15 cellular contexts compared by ENCODE assay signal in the genomic region with DNA sequence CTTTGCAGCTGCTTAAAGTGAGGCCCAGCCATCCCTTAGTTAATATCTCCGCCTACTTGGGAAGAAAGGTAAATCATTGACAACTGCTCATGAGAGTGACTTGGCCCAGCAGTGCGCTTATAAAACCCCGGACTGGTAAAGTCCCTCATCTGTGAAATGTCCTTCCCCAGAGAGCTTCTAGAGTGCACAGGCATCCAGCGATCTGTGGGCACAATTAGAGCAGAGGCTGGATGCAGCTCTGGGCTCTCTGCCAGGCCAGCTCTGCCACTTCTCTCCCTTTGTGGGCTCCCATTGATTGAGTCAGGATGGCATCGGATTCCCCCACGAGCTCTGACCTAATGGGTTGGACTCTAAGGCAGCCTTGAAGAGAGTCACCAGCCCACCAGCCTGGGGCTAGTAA.
DNase-seq lines count a peak whose midpoint lies in the region; FAIRE-seq and TF ChIP-seq lines count a peak whose summit lies in the region.
"Had no signal": no experiment of that assay in that cellular context is flagged by ENCODE, and none has a peak within 500 bp of the region (broad histone marks: within the 10 kb centered on the region; RNA-seq: fewer than 3 reads in every experiment).

No MANE protein-coding gene starts in this region.

- no peak overlapping the region for H2AFZ ChIP-seq in osteoblast (ENCODE audit: low read length)
- H2AFZ ChIP-seq: GM23248 had no signal

- intact Hi-C loops in activated naive CD4-positive, alpha-beta T cell treated with anti-CD3 and anti-CD28 coated beads for 36 hours (cut with micrococcal nuclease): no loop called here
- intact Hi-C loops in thyroid gland (cut with DNase I): no loop called here

- H3K27me3 ChIP-seq in thyroid gland (no peaks in the 10 kb centered on the region), osteoblast (ENCODE audit: insufficient read depth, low read length) (peaks cover 65% of the 10 kb centered on the region)

- no peaks in the 10 kb centered on the region for H3K9me3 ChIP-seq in thyroid gland
- H3K9me3 ChIP-seq in osteoblast (ENCODE audit: low read depth, low read length): no peaks in the 10 kb centered on the region

- no peaks in the 10 kb centered on the region for H4K20me1 ChIP-seq in osteoblast (ENCODE audit: insufficient read depth, low read length)

- no peak overlapping the region for H3K27ac Mint-ChIP-seq in activated naive CD4-positive, alpha-beta T cell treated with anti-CD3 and anti-CD28 coated beads, Interleukin-2, amount 10 ng/mL, durations not matched to agents 7 days and 5 days
- H3K27ac Mint-ChIP-seq in activated naive CD4-positive, alpha-beta T cell treated with anti-CD3 and anti-CD28 coated beads for 36 hours: no peak overlapping the region
- H3K27ac Mint-ChIP-seq: CD4-positive, CD25-positive, alpha-beta regulatory T cell had no signal

- CTCF ChIA-PET in activated naive CD4-positive, alpha-beta T cell treated with anti-CD3 and anti-CD28 coated beads, Interleukin-2, amount 10 ng/mL, durations not matched to agents 7 days and 5 days (lab: Charles Lee): interaction anchor here (0.8 kb wide), 1 partner anchor 31 kb away, joined by 3 read pairs; no protein-coding TSS in a partner anchor
- CTCF ChIA-PET in activated naive CD4-positive, alpha-beta T cell treated with anti-CD3 and anti-CD28 coated beads for 36 hours (lab: Charles Lee): no interaction called here

- no peak overlapping the region for H3K4me2 ChIP-seq in osteoblast (ENCODE audit: insufficient read depth, low read length)

- peaks cover 63% of the 10 kb centered on the region for H3K27me3 Mint-ChIP-seq in activated naive CD4-positive, alpha-beta T cell treated with anti-CD3 and anti-CD28 coated beads, Interleukin-2, amount 10 ng/mL, durations not matched to agents 7 days and 5 days
- peaks cover 17% of the 10 kb centered on the region for H3K27me3 Mint-ChIP-seq in activated naive CD4-positive, alpha-beta T cell treated with anti-CD3 and anti-CD28 coated beads for 36 hours (ENCODE audit: low read depth)

- DNase-seq in activated naive CD4-positive, alpha-beta T cell treated with anti-CD3 and anti-CD28 coated beads, Interleukin-2, amount 10 ng/mL, durations not matched to agents 7 days and 5 days: peak; percentile 3
- DNase-seq in activated naive CD4-positive, alpha-beta T cell treated with anti-CD3 and anti-CD28 coated beads for 36 hours: no peak
- DNase-seq in NCI-H446 (lab: John Stamatoyannopoulos, UW): peak; percentile 14 to 38
- DNase-seq in kidney glomerular epithelial cell (lab: John Stamatoyannopoulos, UW): peak; percentile 88
- peak; percentile 86 to 90 for DNase-seq in thyroid gland
- no peak for DNase-seq in osteoblast (ENCODE audit: insufficient read length, low spot score, missing footprints)
- DNase-seq in GM12892 (ENCODE audit: insufficient read length): no peak
- DNase-seq in COLO668 (lab: John Stamatoyannopoulos, UW; ENCODE audit: unreplicated experiment): no peak
- DNase-seq: CD4-positive, CD25-positive, alpha-beta regulatory T cell; cortex of kidney; GM23248; NCI-H1930; stimulated activated CD4-positive, alpha-beta T cell treated with anti-CD3 and anti-CD28 coated beads, Interleukin-15, amount 100 ng/mL, for 24 hours had no signal

- TF ChIP-seq CTCF in thyroid gland (IDR thresholded peaks at IDR 0.05): no peak
- TF ChIP-seq CTCF in osteoblast (IDR thresholded peaks at IDR 0.05; ENCODE audit: extremely low read depth, low read depth, low read length): no peak

- H3K36me3 ChIP-seq in thyroid gland (no peaks in the 10 kb centered on the region), osteoblast (ENCODE audit: insufficient read depth, low read length) (no peaks in the 10 kb centered on the region)

- H3K9me3 Mint-ChIP-seq in activated naive CD4-positive, alpha-beta T cell treated with anti-CD3 and anti-CD28 coated beads, Interleukin-2, amount 10 ng/mL, durations not matched to agents 7 days and 5 days: peaks cover 4% of the 10 kb centered on the region
- peaks cover 5% of the 10 kb centered on the region for H3K9me3 Mint-ChIP-seq in activated naive CD4-positive, alpha-beta T cell treated with anti-CD3 and anti-CD28 coated beads for 36 hours

- no peaks in the 10 kb centered on the region for H3K4me1 ChIP-seq in thyroid gland
- H3K4me1 ChIP-seq in osteoblast (ENCODE audit: insufficient read depth, low read length): no peaks in the 10 kb centered on the region

- H3K4me3 Mint-ChIP-seq in activated naive CD4-positive, alpha-beta T cell treated with anti-CD3 and anti-CD28 coated beads, Interleukin-2, amount 10 ng/mL, durations not matched to agents 7 days and 5 days: no peak overlapping the region
- H3K4me3 Mint-ChIP-seq in activated naive CD4-positive, alpha-beta T cell treated with anti-CD3 and anti-CD28 coated beads for 36 hours: no peak overlapping the region
- H3K4me3 Mint-ChIP-seq: CD4-positive, CD25-positive, alpha-beta regulatory T cell; neural crest cell had no signal

- TF ChIP-seq POLR2A in thyroid gland (IDR thresholded peaks at IDR 0.05) (no peak), GM12892 (IDR thresholded peaks at IDR 0.05; ENCODE audit: low read depth, low read length) (no peak)

- H3K27ac ChIP-seq in thyroid gland (no peak overlapping the region), osteoblast (ENCODE audit: low read depth, low read length) (no peak overlapping the region)
- H3K27ac ChIP-seq: GM23248 had no signal

- no peaks in the 10 kb centered on the region for H3K36me3 Mint-ChIP-seq in activated naive CD4-positive, alpha-beta T cell treated with anti-CD3 and anti-CD28 coated beads, Interleukin-2, amount 10 ng/mL, durations not matched to agents 7 days and 5 days
- no peaks in the 10 kb centered on the region for H3K36me3 Mint-ChIP-seq in activated naive CD4-positive, alpha-beta T cell treated with anti-CD3 and anti-CD28 coated beads for 36 hours (ENCODE audit: low read depth)
- H3K36me3 Mint-ChIP-seq: CD4-positive, CD25-positive, alpha-beta regulatory T cell had no signal

- H3K4me1 Mint-ChIP-seq in activated naive CD4-positive, alpha-beta T cell treated with anti-CD3 and anti-CD28 coated beads, Interleukin-2, amount 10 ng/mL, durations not matched to agents 7 days and 5 days: no peaks in the 10 kb centered on the region
- no peaks in the 10 kb centered on the region for H3K4me1 Mint-ChIP-seq in activated naive CD4-positive, alpha-beta T cell treated with anti-CD3 and anti-CD28 coated beads for 36 hours (ENCODE audit: low read depth)
- H3K4me1 Mint-ChIP-seq: CD4-positive, CD25-positive, alpha-beta regulatory T cell had no signal

- H3K79me2 ChIP-seq in osteoblast (ENCODE audit: insufficient read depth, low read length): no peaks in the 10 kb centered on the region

- WGBS in thyroid gland, 2 donors: 24 to 36% methylated on average over 3 to 6 of the region's 6 CpGs

- no peak overlapping the region for H3K4me3 ChIP-seq in thyroid gland (replicated peaks in 1 of 3)
- no peak overlapping the region for H3K4me3 ChIP-seq in osteoblast (ENCODE audit: insufficient read depth, low read length)
- H3K4me3 ChIP-seq: GM23248 had no signal

- FAIRE-seq in GM12892 (lab: Jason Lieb, UNC): no peak
- FAIRE-seq: islet of Langerhans had no signal

Comparison
In these comparisons a context has a peak if more than half of its experiments do, and no peak if none do; other contexts are left out.
1. DNase-seq: peak in activated naive CD4-positive, alpha-beta T cell treated with anti-CD3 and anti-CD28 coated beads, Interleukin-2, amount 10 ng/mL, durations not matched to agents 7 days and 5 days (single experiment), NCI-H446 (2 of 2), kidney glomerular epithelial cell (single experiment) and thyroid gland (2 of 2); none in activated naive CD4-positive, alpha-beta T cell treated with anti-CD3 and anti-CD28 coated beads for 36 hours (single experiment), osteoblast (single experiment), GM12892 (single experiment) and COLO668 (single experiment).